ENCODE assay signal across 26 cellular contexts in genomic region chr10:118513174-118513573, GRCh38.
"Had no signal": no experiment of that assay in that cellular context is flagged by ENCODE, and none has a peak within 500 bp of the region (broad histone marks: within the 10 kb centered on the region; RNA-seq: fewer than 3 reads in every experiment).

No MANE protein-coding gene starts in this region.

- H3K9me3 ChIP-seq: suprapubic skin, testis, transverse colon, upper lobe of right lung, uterus had no signal

- H2AFZ ChIP-seq: neural progenitor cell, parathyroid adenoma had no signal

- H3K4me2 ChIP-seq: neural progenitor cell had no signal

- H3K4me3 ChIP-seq: neural progenitor cell, ovary, psoas muscle, skin epidermis, suprapubic skin, testis, tibial artery, transverse colon, upper lobe of right lung, uterus had no signal

- ATAC-seq: naive thymus-derived CD8-positive, alpha-beta T cell; psoas muscle; right cardiac atrium; sciatic nerve; stimulated activated effector memory CD8-positive, alpha-beta T cell treated with anti-CD3 and anti-CD28 coated beads, Interleukin-12 subunit alpha, Interleukin-12 subunit beta, amount 100 ng/mL, for 72 hours; stimulated activated naive B cell treated with anti-CD40 and anti-IgM and Interleukin-4, amounts not matched to agents 10 μg/mL and 1 μg/mL and 100 μg/mL, for 72 hours; stimulated activated naive CD8-positive, alpha-beta T cell treated with anti-CD3 and anti-CD28 coated beads, Interleukin-15, amount 100 ng/mL, for 72 hours; stimulated activated naive CD8-positive, alpha-beta T cell treated with anti-CD3 and anti-CD28 coated beads, Interleukin-15, Interleukin-2, amounts not matched to agents 100 U/mL and 50 U/mL, for 24 hours; upper lobe of right lung had no signal

- DNase-seq: naive B cell; naive thymus-derived CD8-positive, alpha-beta T cell; occipital lobe; ovary; posterior cingulate gyrus; psoas muscle; right cardiac atrium; stimulated activated CD4-positive, alpha-beta T cell treated with anti-CD3 and anti-CD28 coated beads, Interleukin-15, amount 100 ng/mL, for 24 hours; stimulated activated CD4-positive, alpha-beta T cell treated with anti-CD3 and anti-CD28 coated beads, Interleukin-2, amount 100 ng/mL, for 24 hours; stimulated activated CD4-positive, alpha-beta T cell treated with anti-CD3 and anti-CD28 coated beads, Interleukin-2, amount 100 ng/mL, for 48 hours; stimulated activated CD4-positive, alpha-beta T cell treated with anti-CD3 and anti-CD28 coated beads, Interleukin-4, amount 100 ng/mL, for 24 hours; stimulated activated naive B cell treated with anti-CD40 and anti-IgM and Interleukin-4, amounts not matched to agents 10 μg/mL and 1 μg/mL and 100 μg/mL, for 72 hours; stimulated activated naive CD8-positive, alpha-beta T cell treated with anti-CD3 and anti-CD28 coated beads, Interleukin-15, amount 100 ng/mL, for 72 hours; stimulated activated naive CD8-positive, alpha-beta T cell treated with anti-CD3 and anti-CD28 coated beads, Interleukin-15, Interleukin-2, amounts not matched to agents 100 U/mL and 50 U/mL, for 24 hours; substantia nigra; testis; tibial artery; transverse colon; upper lobe of right lung; uterus had no signal

- H3K9ac ChIP-seq: neural progenitor cell, parathyroid adenoma had no signal

- H3K79me2 ChIP-seq: parathyroid adenoma had no signal

- H3K27ac ChIP-seq: neural progenitor cell, ovary, parathyroid adenoma, psoas muscle, skin epidermis, suprapubic skin, testis, tibial artery, transverse colon, upper lobe of right lung, uterus had no signal

- H3K27me3 ChIP-seq: neural progenitor cell, ovary, suprapubic skin, testis, tibial artery, upper lobe of right lung, uterus had no signal

- H3K4me1 ChIP-seq: neural progenitor cell, psoas muscle, suprapubic skin, testis, tibial artery, transverse colon, upper lobe of right lung, uterus had no signal

- H3K36me3 ChIP-seq: neural progenitor cell, ovary, suprapubic skin, tibial artery, transverse colon, upper lobe of right lung, uterus had no signal
